8 cellular contexts compared by ENCODE assay signal in the genomic region with DNA sequence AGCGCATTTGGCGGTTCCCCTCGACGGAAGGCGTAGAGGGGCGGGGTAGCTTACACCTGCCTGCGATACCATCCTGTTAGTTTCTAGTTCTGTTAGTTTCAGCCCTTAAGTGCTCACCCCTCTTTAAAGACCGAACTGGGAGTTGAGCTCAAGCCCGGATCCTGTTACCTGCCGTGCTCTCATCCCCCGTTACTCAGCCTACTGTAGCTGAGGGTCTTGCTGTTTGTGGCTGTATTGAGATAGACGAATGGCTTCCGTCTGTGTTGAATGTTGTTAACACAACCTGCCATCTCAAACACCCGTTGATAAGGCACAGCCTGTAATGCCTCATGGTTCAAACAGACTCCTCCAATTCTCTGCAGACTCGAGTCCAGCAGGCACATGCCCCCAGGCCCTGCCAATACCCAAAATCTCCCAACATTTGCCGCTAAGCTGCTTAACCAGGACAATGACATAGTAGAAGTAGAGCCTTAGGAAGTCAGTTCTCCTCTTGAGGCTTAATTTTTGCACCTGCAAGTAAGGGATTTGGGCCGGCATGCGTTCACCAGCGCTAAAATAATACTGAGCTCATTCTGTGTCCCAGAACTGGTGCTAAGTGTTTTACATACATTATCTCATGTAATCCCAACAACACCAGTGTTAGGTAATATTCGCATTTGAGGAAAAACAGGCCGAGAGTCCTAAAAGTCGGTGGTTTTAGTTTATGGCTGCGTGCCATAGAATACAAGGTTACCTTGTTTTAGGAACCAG. TPM values are rescaled to one million over a fixed set of nuclear protein-coding genes. Genes with fewer than 3 reads are reported as not detected.
DNase-seq lines count a peak whose midpoint lies in the region; ATAC-seq and TF ChIP-seq lines count a peak whose summit lies in the region.

No MANE protein-coding gene starts in this region.

- H3K9me3 ChIP-seq in BE2C (no peaks in the 10 kb centered on the region), right cardiac atrium (ENCODE audit: control insufficient read depth, low read length) (no peaks in the 10 kb centered on the region)

- peak; percentile 32 for ATAC-seq in GM18519 (IDR thresholded peaks at IDR 0.05; ENCODE audit: low FRiP score, unreplicated experiment)
- peak; percentile 29 for ATAC-seq in HG02981 (IDR thresholded peaks at IDR 0.05; ENCODE audit: unreplicated experiment)
- peak in 1 of 2 donors; percentile 0 for ATAC-seq in right cardiac atrium

- H3K27me3 ChIP-seq in BE2C (no peaks in the 10 kb centered on the region), right cardiac atrium (ENCODE audit: control insufficient read depth, insufficient read depth) (no peaks in the 10 kb centered on the region)

- H3K4me1 ChIP-seq in BE2C (peaks cover 3% of the 10 kb centered on the region; the same call in 1 of the 2 replicates), right cardiac atrium (ENCODE audit: control insufficient read depth, insufficient read depth, low read length) (no peaks in the 10 kb centered on the region)

- H3K36me3 ChIP-seq in BE2C, result no peaks in the 10 kb centered on the region

- intact Hi-C loops in right cardiac atrium (cut with DNase I), result no loop called here

- H3K27ac ChIP-seq in adipose tissue (ENCODE audit: low read depth, low read length), result peak overlapping the region; percentile 99
- peak overlapping the region; percentile 100 for H3K27ac ChIP-seq in right cardiac atrium (ENCODE audit: low read length)

- peak; percentile 65 for DNase-seq in BE2C
- DNase-seq in NCI-H2196 treated with DMSO at 0.1 percent for 48 hours (lab: John Stamatoyannopoulos, UW; ENCODE audit: unreplicated experiment), result peak; percentile 92
- no peak for DNase-seq in right cardiac atrium
- DNase-seq in skeletal muscle cell (ENCODE audit: low read depth), result no peak
- no peak for DNase-seq in NOMO-1 treated with DMSO at 0.1 percent for 48 hours (lab: John Stamatoyannopoulos, UW; ENCODE audit: unreplicated experiment)

- WGBS in adipose tissue, 3 donors, result 4 to 9% (median 7%) methylated on average over 23 of the region's 23 CpGs
- WGBS in right cardiac atrium, result 13% methylated on average over 23 of the region's 23 CpGs

- TF ChIP-seq CTCF in BE2C (IDR thresholded peaks at IDR 0.05; ENCODE audit: low read depth, low read length), result no peak

- peak overlapping the region; percentile 91 for H3K4me3 ChIP-seq in BE2C (ENCODE audit: low read depth, low read length)
- peak overlapping the region; percentile 83 for H3K4me3 ChIP-seq in right cardiac atrium (ENCODE audit: low read length)
- peak overlapping the region; percentile 90 for H3K4me3 ChIP-seq in skeletal muscle cell (ENCODE audit: low read depth, low read length)

RNA-seq across cellular contexts. Expression of gene RFX3, which starts 1.3 kb away (rescaled TPM):
- polyA plus RNA-seq in BE2C (2012; ENCODE audit: insufficient read depth, insufficient read length, low read depth), result 2.3 TPM
- polyA plus RNA-seq in adipose tissue (1 to 10 TPM in 2 of 3 donors, under 1 TPM in 1; 0.79 to 1.3 (median 1.0) TPM), right cardiac atrium (1.3 TPM)
- total RNA-seq in right cardiac atrium, result 1 to 10 TPM; 5.0 to 9.9 (median 5.1) TPM

Comparison
In these comparisons a context has a peak if more than half of its experiments do, and no peak if none do; other contexts are left out.
1. DNase-seq: peak in BE2C (single experiment) and NCI-H2196 treated with DMSO at 0.1 percent for 48 hours (single experiment); none in right cardiac atrium (0 of 3), skeletal muscle cell (single experiment) and NOMO-1 treated with DMSO at 0.1 percent for 48 hours (single experiment).
2. Peak in every context shown above with its lines, with median percentiles within 50 percentile points of each other: H3K4me3 ChIP-seq.